13 cellular contexts compared by ENCODE assay signal in genomic region chr1:20685099-20685662, GRCh38. TPM values are rescaled to one million over a fixed set of nuclear protein-coding genes. Genes with fewer than 3 reads are reported as not detected.
DNase-seq lines count a peak whose midpoint lies in the region; ATAC-seq and TF ChIP-seq lines count a peak whose summit lies in the region.
"Had no signal": no experiment of that assay in that cellular context is flagged by ENCODE, and none has a peak within 500 bp of the region (broad histone marks: within the 10 kb centered on the region; RNA-seq: fewer than 3 reads in every experiment).

No MANE protein-coding gene starts in this region.

- H3K9me3 ChIP-seq in BLaER1 treated with 17β-estradiol and CSF1 and Interleukin-3, amounts not matched to agents 10 nM and 100 nM (replicated peaks in 1 of 11): no peaks in the 10 kb centered on the region
- no peaks in the 10 kb centered on the region for H3K9me3 ChIP-seq in colonic mucosa
- H3K9me3 ChIP-seq in right atrium auricular region: no peaks in the 10 kb centered on the region
- no peaks in the 10 kb centered on the region for H3K9me3 ChIP-seq in psoas muscle
- no peaks in the 10 kb centered on the region for H3K9me3 ChIP-seq in effector memory CD4-positive, alpha-beta T cell (ENCODE audit: control insufficient read depth, low read length)

- H3K4me1 ChIP-seq in BLaER1 treated with 17β-estradiol and CSF1 and Interleukin-3, amounts not matched to agents 10 nM and 100 nM: peaks cover 27 to 51% (median 45%) of the 10 kb centered on the region in 10 experiments
- no peaks in the 10 kb centered on the region for H3K4me1 ChIP-seq in colonic mucosa
- peaks cover 0 to 21% of the 10 kb centered on the region in 2 donors for H3K4me1 ChIP-seq in right atrium auricular region
- no peaks in the 10 kb centered on the region for H3K4me1 ChIP-seq in psoas muscle
- no peaks in the 10 kb centered on the region for H3K4me1 ChIP-seq in effector memory CD4-positive, alpha-beta T cell (ENCODE audit: control insufficient read depth, insufficient read depth, low read length, poor library complexity, severe bottlenecking)

- H3K36me3 ChIP-seq in BLaER1 treated with 17β-estradiol and CSF1 and Interleukin-3, amounts not matched to agents 10 nM and 100 nM: no peaks in the 10 kb centered on the region
- H3K36me3 ChIP-seq in colonic mucosa: no peaks in the 10 kb centered on the region
- no peaks in the 10 kb centered on the region for H3K36me3 ChIP-seq in right atrium auricular region
- no peaks in the 10 kb centered on the region for H3K36me3 ChIP-seq in psoas muscle (ENCODE audit: insufficient read depth in 1 of 2, low read depth in 1 of 2)
- H3K36me3 ChIP-seq in effector memory CD4-positive, alpha-beta T cell (ENCODE audit: control insufficient read depth, insufficient read depth, low read length): no peaks in the 10 kb centered on the region

- H3K4me1 Mint-ChIP-seq in mesothelial cell of epicardium (no peaks in the 10 kb centered on the region), progenitor cell of endocrine pancreas (ENCODE audit: low read depth) (peaks cover under 1% of the 10 kb centered on the region)

- H3K27me3 Mint-ChIP-seq in mesothelial cell of epicardium (ENCODE audit: low read depth): peaks cover 2% of the 10 kb centered on the region
- no peaks in the 10 kb centered on the region for H3K27me3 Mint-ChIP-seq in progenitor cell of endocrine pancreas

- H3K27ac Mint-ChIP-seq in mesothelial cell of epicardium (no peak overlapping the region), progenitor cell of endocrine pancreas (no peak overlapping the region)
- H3K27ac Mint-ChIP-seq: IgD-negative memory B cell had no signal

- H3K9ac ChIP-seq in BLaER1 treated with 17β-estradiol and CSF1 and Interleukin-3, amounts not matched to agents 10 nM and 100 nM: no peak overlapping the region
- H3K9ac ChIP-seq in colonic mucosa (ENCODE audit: low read depth in 2 of 2, low read length in 2 of 2): peak overlapping the region in 1 of 2 donors; percentile 24

- no peak overlapping the region for H3K27ac ChIP-seq in BLaER1 treated with 17β-estradiol and CSF1 and Interleukin-3, amounts not matched to agents 10 nM and 100 nM
- peak overlapping the region; percentile 28 for H3K27ac ChIP-seq in colonic mucosa
- peak overlapping the region; percentile 80 for H3K27ac ChIP-seq in right atrium auricular region
- H3K27ac ChIP-seq in psoas muscle: peak overlapping the region; percentile 80
- no peak overlapping the region for H3K27ac ChIP-seq in effector memory CD4-positive, alpha-beta T cell (ENCODE audit: insufficient read depth, low read length, poor library complexity, severe bottlenecking)

- no peak for TF ChIP-seq CTCF in colonic mucosa (IDR thresholded peaks at IDR 0.05)
- TF ChIP-seq CTCF in right atrium auricular region (IDR thresholded peaks at IDR 0.05): no peak
- no peak for TF ChIP-seq CTCF in psoas muscle (IDR thresholded peaks at IDR 0.05)
- TF ChIP-seq CTCF in mesothelial cell of epicardium (IDR thresholded peaks at IDR 0.05; ENCODE audit: unreplicated experiment): no peak
- TF ChIP-seq CTCF in progenitor cell of endocrine pancreas (IDR thresholded peaks at IDR 0.05; ENCODE audit: unreplicated experiment): no peak

- ATAC-seq in psoas muscle: peak in 3 of 4 donors; percentile 48 to 65 (median 51)

- no peak for DNase-seq in colonic mucosa
- peak; percentile 61 for DNase-seq in right atrium auricular region (ENCODE audit: low spot score)
- peak; percentile 43 to 63 for DNase-seq in psoas muscle
- no peak for DNase-seq in inferior parietal cortex (ENCODE audit: extremely low spot score)
- DNase-seq in effector memory CD4-positive, alpha-beta T cell: no peak
- no peak for DNase-seq in mesothelial cell of epicardium (ENCODE audit: low spot score in 2 of 2, unreplicated experiment in 2 of 2)
- DNase-seq in progenitor cell of endocrine pancreas (ENCODE audit: low spot score, unreplicated experiment): no peak
- DNase-seq: activated CD4-positive, alpha-beta T cell treated with anti-CD3 and anti-CD28 coated beads, Interleukin-2, amount 50 U/mL, for 4 hours; activated effector memory CD4-positive, alpha-beta T cell treated with Interleukin-2 at 50 U/mL for 16 hours; NCI-H1105 treated with DMSO at 0.1 percent for 48 hours had no signal

- no peaks in the 10 kb centered on the region for H3K27me3 ChIP-seq in BLaER1 treated with 17β-estradiol and CSF1 and Interleukin-3, amounts not matched to agents 10 nM and 100 nM
- no peaks in the 10 kb centered on the region for H3K27me3 ChIP-seq in colonic mucosa
- H3K27me3 ChIP-seq in right atrium auricular region: no peaks in the 10 kb centered on the region
- H3K27me3 ChIP-seq in psoas muscle (ENCODE audit: insufficient read depth in 3 of 3, low read length in 2 of 3): no peaks in the 10 kb centered on the region
- H3K27me3 ChIP-seq in effector memory CD4-positive, alpha-beta T cell (replicated peaks; ENCODE audit: control insufficient read depth, insufficient read depth, low read length, poor library complexity, severe bottlenecking): no peaks in the 10 kb centered on the region

- no peak overlapping the region for H3K4me3 Mint-ChIP-seq in mesothelial cell of epicardium
- no peak overlapping the region for H3K4me3 Mint-ChIP-seq in progenitor cell of endocrine pancreas (ENCODE audit: low read depth)
- H3K4me3 Mint-ChIP-seq: IgD-negative memory B cell had no signal

- H4K20me1 ChIP-seq in BLaER1 treated with 17β-estradiol and CSF1 and Interleukin-3, amounts not matched to agents 10 nM and 100 nM: peaks cover 0 to 3% (median 0%) of the 10 kb centered on the region in 11 experiments; a peak in 1 of 22 replicates

- peak overlapping the region in 10 of 11 experiments; percentile 17 to 50 (median 31); a peak in 16 of 22 replicates for H3K4me2 ChIP-seq in BLaER1 treated with 17β-estradiol and CSF1 and Interleukin-3, amounts not matched to agents 10 nM and 100 nM

- H3K4me3 ChIP-seq in BLaER1 treated with 17β-estradiol and CSF1 and Interleukin-3, amounts not matched to agents 10 nM and 100 nM: no peak overlapping the region
- H3K4me3 ChIP-seq in colonic mucosa (no peak overlapping the region), right atrium auricular region (peak overlapping the region; percentile 30 to 44), psoas muscle (peak overlapping the region; percentile 58)
- no peak overlapping the region for H3K4me3 ChIP-seq in effector memory CD4-positive, alpha-beta T cell (ENCODE audit: insufficient read depth, low read depth, low read length, poor library complexity, severe bottlenecking)

- H3K9me3 Mint-ChIP-seq in mesothelial cell of epicardium (no peaks in the 10 kb centered on the region), progenitor cell of endocrine pancreas (ENCODE audit: low read depth) (no peaks in the 10 kb centered on the region)
- H3K9me3 Mint-ChIP-seq: IgD-negative memory B cell had no signal

- H3K36me3 Mint-ChIP-seq in mesothelial cell of epicardium: no peaks in the 10 kb centered on the region
- no peaks in the 10 kb centered on the region for H3K36me3 Mint-ChIP-seq in progenitor cell of endocrine pancreas (ENCODE audit: insufficient read depth)

- 60 to 69% (median 64%) methylated on average over 20 to 21 of the region's 21 CpGs for WGBS in psoas muscle, 3 donors

- intact Hi-C loops in colonic mucosa (cut with DNase I) (no loop called here), psoas muscle (cut with DNase I) (no loop called here)

RNA-seq across cellular contexts. Expression of gene DDOST, which starts 24.0 kb away (rescaled TPM):
- total RNA-seq in colonic mucosa: 100 to 1,000 TPM; 233 to 364 TPM
- 100 to 1,000 TPM; 147 to 152 TPM for total RNA-seq in right atrium auricular region
- 10 to 100 TPM; 43.0 to 70.2 (median 61.7) TPM for total RNA-seq in psoas muscle
- 10 to 100 TPM; 63.3 to 97.1 (median 87.7) TPM for polyA plus RNA-seq in psoas muscle
- total RNA-seq in mesothelial cell of epicardium: 244 to 248 TPM (median 245 TPM) in 3 replicates
- 273 and 276 TPM in 2 replicates for total RNA-seq in progenitor cell of endocrine pancreas

RNA-seq across cellular contexts. Expression of gene KIF17, which starts 32.6 kb away (rescaled TPM):
- total RNA-seq in colonic mucosa (1 to 10 TPM in 1 of 2 donors, under 1 TPM in 1; 0.27 to 1.4 TPM), right atrium auricular region (1 to 10 TPM; 2.6 to 6.0 TPM), psoas muscle (1 to 10 TPM; 1.1 to 3.4 (median 1.2) TPM), mesothelial cell of epicardium (0.40 to 0.86 TPM (median 0.44 TPM) in 3 replicates), progenitor cell of endocrine pancreas (0.64 and 1.1 TPM in 2 replicates)
- polyA plus RNA-seq in psoas muscle: 1 to 10 TPM; 1.5 to 2.0 (median 1.7) TPM
- total RNA-seq: T-helper 2 cell treated with Interferon-gamma antibody and Interleukin-4, amounts not matched to agents 100 ng/mL and 5 ng/mL, for 36 hours had no signal
- polyA plus RNA-seq: IgD-negative memory B cell had no signal

RNA-seq across cellular contexts. Expression of gene SH2D5, which starts 47.3 kb away (rescaled TPM):
- under 1 TPM in 1 of 2 donors, not detected in 1; 0.12 TPM for total RNA-seq in colonic mucosa
- under 1 TPM in 1 of 2 donors, not detected in 1; 0.63 TPM for total RNA-seq in right atrium auricular region
- total RNA-seq in psoas muscle: 1 to 10 TPM in 2 of 4 donors, under 1 TPM in 2; 0.09 to 2.6 (median 1.3) TPM
- polyA plus RNA-seq in psoas muscle: 10 to 100 TPM in 1 of 3 donors, 1 to 10 TPM in 1, under 1 TPM in 1; 0.86 to 27.9 (median 2.8) TPM
- 0.45 to 0.90 TPM (median 0.49 TPM) in 3 replicates for total RNA-seq in mesothelial cell of epicardium
- 0.53 and 1.2 TPM in 2 replicates for total RNA-seq in progenitor cell of endocrine pancreas
- polyA plus RNA-seq: IgD-negative memory B cell had no signal

RNA-seq across cellular contexts. Expression of gene PINK1, which starts 51.9 kb away (rescaled TPM):
- total RNA-seq in colonic mucosa: 100 to 1,000 TPM in 1 of 2 donors, 10 to 100 TPM in 1; 49.7 to 119 TPM
- total RNA-seq in right atrium auricular region: 100 to 1,000 TPM; 173 to 174 TPM
- total RNA-seq in psoas muscle: 100 to 1,000 TPM; 219 to 416 (median 390) TPM
- polyA plus RNA-seq in psoas muscle: 100 to 1,000 TPM; 218 to 506 (median 276) TPM
- total RNA-seq in mesothelial cell of epicardium: 37.7 to 41.3 TPM (median 38.1 TPM) in 3 replicates
- 25.0 and 28.0 TPM in 2 replicates for total RNA-seq in progenitor cell of endocrine pancreas

Comparison
In these comparisons a context has a peak if more than half of its experiments do, and no peak if none do; other contexts are left out.
1. H3K27ac ChIP-seq: peak in colonic mucosa (single experiment), right atrium auricular region (2 of 2) and psoas muscle (single experiment); none in BLaER1 treated with 17β-estradiol and CSF1 and Interleukin-3, amounts not matched to agents 10 nM and 100 nM (0 of 11) and effector memory CD4-positive, alpha-beta T cell (single experiment).
2. H3K4me3 ChIP-seq: peak in right atrium auricular region (2 of 2) and psoas muscle (single experiment); none in BLaER1 treated with 17β-estradiol and CSF1 and Interleukin-3, amounts not matched to agents 10 nM and 100 nM (0 of 10), colonic mucosa (single experiment) and effector memory CD4-positive, alpha-beta T cell (single experiment).
3. DNase-seq: peak in right atrium auricular region (single experiment) and psoas muscle (2 of 2); none in colonic mucosa (single experiment), inferior parietal cortex (single experiment), effector memory CD4-positive, alpha-beta T cell (0 of 3), mesothelial cell of epicardium (0 of 2) and progenitor cell of endocrine pancreas (single experiment).